24 cellular contexts compared by ENCODE assay signal in the genomic region with DNA sequence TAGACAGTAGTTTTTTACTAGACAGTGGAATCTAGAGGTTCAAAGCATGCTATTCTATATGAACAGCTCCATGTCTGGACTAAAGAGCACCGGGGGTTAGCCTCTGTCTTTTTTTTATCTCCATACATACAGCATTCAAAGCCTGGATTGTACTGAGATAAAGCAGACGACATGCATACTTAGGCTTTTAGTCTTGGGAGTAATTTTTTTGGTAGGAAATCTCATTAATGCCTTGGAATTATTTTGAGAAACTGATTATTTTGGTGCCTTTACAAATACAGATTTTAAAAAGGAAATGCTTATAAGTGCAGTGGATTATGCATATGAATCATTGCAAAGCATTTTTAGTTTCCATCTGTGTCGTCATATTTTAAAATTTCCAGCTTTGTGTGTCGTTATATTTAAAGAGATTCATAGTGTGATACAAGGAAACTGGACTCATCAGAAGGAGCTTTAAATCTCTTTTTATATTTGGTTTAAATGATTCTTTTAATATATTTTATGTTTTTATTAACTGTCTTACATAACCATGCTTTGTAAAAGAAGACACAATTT.
DNase-seq lines count a peak whose midpoint lies in the region; ATAC-seq, FAIRE-seq and TF ChIP-seq lines count a peak whose summit lies in the region.
"Had no signal": no experiment of that assay in that cellular context is flagged by ENCODE, and none has a peak within 500 bp of the region (broad histone marks: within the 10 kb centered on the region; RNA-seq: fewer than 3 reads in every experiment).

No MANE protein-coding gene starts in this region.

- intact Hi-C loops in OCI-LY7 (cut with micrococcal nuclease; ENCODE audit: unreplicated experiment): no loop called here
- intact Hi-C loops in kidney (cut with DNase I): no loop called here
- intact Hi-C loops in dorsolateral prefrontal cortex (cut with DNase I): no loop called here

- no peaks in the 10 kb centered on the region for H3K27me3 Mint-ChIP-seq in chondrocyte (ENCODE audit: low read depth)
- no peaks in the 10 kb centered on the region for H3K27me3 Mint-ChIP-seq in activated naive CD8-positive, alpha-beta T cell treated with anti-CD3 and anti-CD28 coated beads, Interleukin-2, amount 50 U/mL, for 24 hours
- H3K27me3 Mint-ChIP-seq: B cell, IgD-negative memory B cell had no signal

- H2AFZ ChIP-seq in OCI-LY7 (ENCODE audit: low read length): no peak overlapping the region

- H3K27me3 ChIP-seq in dorsolateral prefrontal cortex: no peaks in the 10 kb centered on the region
- H3K27me3 ChIP-seq: left lung, tibial nerve had no signal

- ATAC-seq in GM18909 (IDR thresholded peaks at IDR 0.05; ENCODE audit: poor library complexity, unreplicated experiment): no peak
- ATAC-seq in activated naive CD8-positive, alpha-beta T cell treated with anti-CD3 and anti-CD28 coated beads, Interleukin-2, amount 50 U/mL, for 24 hours: no peak
- ATAC-seq: activated CD4-positive, CD25-positive, alpha-beta regulatory T cell treated with anti-CD3 and anti-CD28 coated beads, Interleukin-2, amount 50 U/mL, for 24 hours; CD8-positive, alpha-beta T cell; left lung; sciatic nerve had no signal

- no peaks in the 10 kb centered on the region for H4K20me1 ChIP-seq in OCI-LY7 (ENCODE audit: insufficient read depth, low read length)

- H3K9me3 ChIP-seq in OCI-LY7 (ENCODE audit: low read length) (no peaks in the 10 kb centered on the region), kidney (ENCODE audit: control insufficient read depth in 1 of 2, low read length in 2 of 2) (no peaks in the 10 kb centered on the region)
- H3K9me3 ChIP-seq: left lung, prostate gland, tibial nerve had no signal

- POLR2A ChIA-PET in OCI-LY7 (lab: Charles Lee): interaction anchor here (0.6 to 0.7 kb wide), 3 partner anchors 52 to 1358 kb away, joined by 4 to 8 read pairs (median 5); no protein-coding TSS in a partner anchor

- H3K9me3 Mint-ChIP-seq in chondrocyte (ENCODE audit: low read depth): peaks cover 3% of the 10 kb centered on the region
- H3K9me3 Mint-ChIP-seq in activated naive CD8-positive, alpha-beta T cell treated with anti-CD3 and anti-CD28 coated beads, Interleukin-2, amount 50 U/mL, for 24 hours: peaks cover 4% of the 10 kb centered on the region
- H3K9me3 Mint-ChIP-seq: immature natural killer cell had no signal

- H3K4me1 Mint-ChIP-seq in chondrocyte (ENCODE audit: low read depth): peaks cover 39% of the 10 kb centered on the region
- H3K4me1 Mint-ChIP-seq in activated naive CD8-positive, alpha-beta T cell treated with anti-CD3 and anti-CD28 coated beads, Interleukin-2, amount 50 U/mL, for 24 hours: no peaks in the 10 kb centered on the region
- H3K4me1 Mint-ChIP-seq: B cell, immature natural killer cell had no signal

- H3K36me3 Mint-ChIP-seq in chondrocyte (ENCODE audit: low read depth): peaks cover 26% of the 10 kb centered on the region
- peaks cover 38% of the 10 kb centered on the region for H3K36me3 Mint-ChIP-seq in activated naive CD8-positive, alpha-beta T cell treated with anti-CD3 and anti-CD28 coated beads, Interleukin-2, amount 50 U/mL, for 24 hours (ENCODE audit: low read depth)

- H3K9ac ChIP-seq in kidney (ENCODE audit: low read length in 2 of 2): no peak overlapping the region

- H3K27ac ChIP-seq in OCI-LY7 (ENCODE audit: low read depth, low read length, poor library complexity, severe bottlenecking) (no peak overlapping the region), kidney (ENCODE audit: low read depth in 2 of 2, low read length in 2 of 2) (no peak overlapping the region), dorsolateral prefrontal cortex (peak overlapping the region in 9 of 59 donors; percentile 2 to 46 (median 16))
- H3K27ac ChIP-seq: left lung, prostate gland, tibial nerve had no signal

- H3K4me1 ChIP-seq in OCI-LY7 (ENCODE audit: insufficient read depth, low read length, poor library complexity, severe bottlenecking): no peaks in the 10 kb centered on the region
- H3K4me1 ChIP-seq in kidney (ENCODE audit: control insufficient read depth in 1 of 2, insufficient read depth in 1 of 2, low read depth in 1 of 2, low read length in 2 of 2): no peaks in the 10 kb centered on the region
- H3K4me1 ChIP-seq: left lung, prostate gland had no signal

- DNase-seq in AG10803 (ENCODE audit: low read depth) (peak; percentile 14), OCI-LY7 (ENCODE audit: low spot score) (no peak), chondrocyte (ENCODE audit: low spot score) (no peak), kidney (no peak), H4 (ENCODE audit: low spot score) (no peak), dorsolateral prefrontal cortex (no peak)
- no peak for DNase-seq in activated naive CD8-positive, alpha-beta T cell treated with anti-CD3 and anti-CD28 coated beads, Interleukin-2, amount 50 U/mL, for 24 hours
- DNase-seq: activated CD4-positive, alpha-beta T cell treated with anti-CD3 and anti-CD28 coated beads, Interleukin-2, amount 50 U/mL, for 48 hours; activated gamma-delta T cell treated with Interleukin-2 at 50 U/mL for 16 hours; activated T-cell treated with anti-CD3 and anti-CD28 coated beads, Interleukin-2, amount 50 U/mL, for 48 hours; CD8-positive, alpha-beta T cell; hypothalamus; immature natural killer cell; left lung; mesenchymal stem cell; NCI-H1694 treated with DMSO at 0.1 percent for 48 hours; stimulated activated CD4-positive, alpha-beta T cell treated with anti-CD3 and anti-CD28 coated beads, Interleukin-4, amount 100 ng/mL, for 1 hour had no signal

- TF ChIP-seq CTCF in AG10803 (conservative IDR thresholded peaks at IDR 0.05; ENCODE audit: low read length) (no peak), OCI-LY7 (conservative IDR thresholded peaks at IDR 0.05; ENCODE audit: low read length) (no peak), chondrocyte (IDR thresholded peaks at IDR 0.05) (no peak), kidney (IDR thresholded peaks at IDR 0.05; ENCODE audit: borderline replicate concordance, extremely low read depth, insufficient read depth) (no peak), dorsolateral prefrontal cortex (IDR thresholded peaks at IDR 0.05 in 54 of 56, conservative IDR thresholded peaks at IDR 0.05 in 2 of 56; ENCODE audit: low read depth in 1 of 56, partially characterized antibody in 56 of 56) (no peak)

- no peak overlapping the region for H3K4me3 ChIP-seq in AG10803 (ENCODE audit: low read length)
- no peak overlapping the region for H3K4me3 ChIP-seq in OCI-LY7 (ENCODE audit: low read depth, low read length, poor library complexity, severe bottlenecking)
- H3K4me3 ChIP-seq in kidney (ENCODE audit: low read length in 2 of 2): no peak overlapping the region
- H3K4me3 ChIP-seq in dorsolateral prefrontal cortex: peak overlapping the region in 2 of 59 donors; percentile 0 to 6
- H3K4me3 ChIP-seq: left lung, prostate gland, tibial nerve had no signal

- CTCF ChIA-PET in OCI-LY7 (lab: Charles Lee; ENCODE audit: unreplicated experiment): no interaction called here

- peak; percentile 52 for FAIRE-seq in kidney (lab: Jason Lieb, UNC)

- H3K4me2 ChIP-seq in OCI-LY7 (ENCODE audit: low read length): no peak overlapping the region

- H3K36me3 ChIP-seq in OCI-LY7 (ENCODE audit: insufficient read depth, low read length) (peaks cover 8% of the 10 kb centered on the region), kidney (ENCODE audit: control insufficient read depth in 1 of 2, insufficient read depth in 2 of 2, low read length in 2 of 2) (peaks cover 0 to 3% of the 10 kb centered on the region in 2 donors)
- H3K36me3 ChIP-seq: prostate gland had no signal

- H3K4me3 Mint-ChIP-seq in chondrocyte (ENCODE audit: unreplicated experiment): no peak overlapping the region
- H3K4me3 Mint-ChIP-seq in activated naive CD8-positive, alpha-beta T cell treated with anti-CD3 and anti-CD28 coated beads, Interleukin-2, amount 50 U/mL, for 24 hours: no peak overlapping the region
- H3K4me3 Mint-ChIP-seq: B cell; CD8-positive, alpha-beta T cell; IgD-negative memory B cell; immature natural killer cell had no signal

- TSS peak; percentile 36 for BruUV-seq in OCI-LY7 (replicated peaks; lab: Mats Ljungman, UMichigan)

- peak overlapping the region; percentile 8 for H3K27ac Mint-ChIP-seq in chondrocyte (ENCODE audit: unreplicated experiment)
- no peak overlapping the region for H3K27ac Mint-ChIP-seq in activated naive CD8-positive, alpha-beta T cell treated with anti-CD3 and anti-CD28 coated beads, Interleukin-2, amount 50 U/mL, for 24 hours
- H3K27ac Mint-ChIP-seq: B cell; CD8-positive, alpha-beta T cell; immature natural killer cell had no signal

- H3K79me2 ChIP-seq in OCI-LY7 (ENCODE audit: insufficient read depth, low read depth, low read length): no peaks in the 10 kb centered on the region

- H3K9me2 ChIP-seq in OCI-LY7 (ENCODE audit: insufficient read depth, low read length): no peaks in the 10 kb centered on the region
